8 cellular contexts compared by ENCODE assay signal in the genomic region with DNA sequence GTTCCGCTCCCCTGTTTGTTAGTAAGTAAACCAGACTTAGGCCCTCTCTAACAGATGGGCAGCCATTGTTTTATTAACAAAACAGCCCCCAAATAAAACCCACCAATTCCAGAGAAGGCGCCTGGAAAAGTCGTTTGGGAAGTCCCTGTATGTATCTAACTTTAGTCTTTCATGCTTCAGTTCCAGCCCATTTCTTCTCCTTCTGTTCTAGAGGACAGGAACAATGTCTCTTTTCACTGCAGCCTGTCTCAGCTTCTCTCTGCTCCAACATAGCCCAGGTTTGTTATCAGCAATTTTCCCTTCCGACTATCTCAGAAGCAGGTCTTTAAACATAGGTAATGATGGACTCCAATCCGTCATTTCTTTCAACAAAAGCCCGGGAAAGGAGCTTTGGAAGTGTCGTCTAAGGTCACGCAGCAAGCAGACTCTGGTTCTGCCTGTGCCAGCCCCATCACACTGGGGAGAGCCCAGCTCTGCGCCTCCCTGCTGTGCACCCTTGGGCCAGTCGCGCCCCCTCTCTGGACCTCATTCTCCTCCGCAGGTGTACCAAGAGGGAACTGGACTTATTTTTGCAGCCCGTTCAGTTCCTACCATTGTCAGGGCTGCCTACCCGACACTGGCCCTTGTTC. TPM values are rescaled to one million over a fixed set of nuclear protein-coding genes. Genes with fewer than 3 reads are reported as not detected.
A peak's percentile ranks its signal among the peaks of the same experiment; 100 is the strongest.
DNase-seq lines count a peak whose midpoint lies in the region; TF ChIP-seq lines count a peak whose summit lies in the region.

No MANE protein-coding gene starts in this region.

- H3K23ac ChIP-seq in trophoblast cell (ENCODE audit: low read length), result no peak overlapping the region

- no peak overlapping the region for H2BK5ac ChIP-seq in trophoblast cell (ENCODE audit: low read depth, low read length, poor library complexity)

- H4K20me1 ChIP-seq in OCI-LY3 (ENCODE audit: insufficient read depth, low read length), result peaks cover 13% of the 10 kb centered on the region; the same call in 1 of the 2 replicates

- H3K14ac ChIP-seq in trophoblast cell (ENCODE audit: low read length), result peak overlapping the region; percentile 55

- H3K9me3 ChIP-seq in ES-I3 (ENCODE audit: control insufficient read depth, insufficient read depth, low read length) (no peaks in the 10 kb centered on the region), OCI-LY3 (ENCODE audit: insufficient read depth, low read length) (no peaks in the 10 kb centered on the region), esophagus (ENCODE audit: control insufficient read depth in 2 of 2, insufficient read depth in 1 of 2, low read depth in 1 of 2, low read length in 1 of 2) (no peaks in the 10 kb centered on the region), trophoblast cell (ENCODE audit: insufficient read depth, low read depth, low read length) (no peaks in the 10 kb centered on the region)

- H4K91ac ChIP-seq in trophoblast cell (ENCODE audit: low read depth, low read length), result peak overlapping the region; percentile 60

- H3K36me3 ChIP-seq in ES-I3 (ENCODE audit: insufficient read depth, low read length) (no peaks in the 10 kb centered on the region), OCI-LY3 (replicated peaks; ENCODE audit: low read depth, low read length) (peaks cover 28% of the 10 kb centered on the region), esophagus (ENCODE audit: control insufficient read depth in 2 of 2, insufficient read depth in 2 of 2, low read length in 1 of 2) (no peaks in the 10 kb centered on the region), trophoblast cell (ENCODE audit: control insufficient read depth in 1 of 2, insufficient read depth in 2 of 2, low read length in 2 of 2) (no peaks in the 10 kb centered on the region)

- H3K27me3 ChIP-seq in OCI-LY3 (ENCODE audit: low read depth, low read length), result no peaks in the 10 kb centered on the region
- no peaks in the 10 kb centered on the region for H3K27me3 ChIP-seq in esophagus (ENCODE audit: control insufficient read depth in 1 of 2, insufficient read depth in 2 of 2, low read length in 2 of 2)
- no peaks in the 10 kb centered on the region for H3K27me3 ChIP-seq in trophoblast cell (ENCODE audit: insufficient read depth, low read length)

- H2AFZ ChIP-seq in OCI-LY3 (ENCODE audit: low read depth, low read length) (no peak overlapping the region), trophoblast cell (ENCODE audit: insufficient read depth, low read length, poor library complexity) (peak overlapping the region; percentile 20)

- H3K4me1 ChIP-seq in ES-I3 (ENCODE audit: insufficient read depth, low read length) (peaks cover 25% of the 10 kb centered on the region), OCI-LY3 (ENCODE audit: low read length) (peaks cover 33% of the 10 kb centered on the region), esophagus (ENCODE audit: control insufficient read depth in 2 of 2, insufficient read depth in 2 of 2, low read length in 1 of 2) (peaks cover 0 to 2% of the 10 kb centered on the region in 2 donors), trophoblast cell (ENCODE audit: control insufficient read depth in 1 of 2, insufficient read depth in 2 of 2, low read length in 2 of 2) (peaks cover 24 to 25% of the 10 kb centered on the region in 2 experiments)

- no peak overlapping the region for H2BK120ac ChIP-seq in trophoblast cell (ENCODE audit: insufficient read depth, low read length, poor library complexity)

- H3K4ac ChIP-seq in trophoblast cell (ENCODE audit: low read depth, low read length), result peak overlapping the region; percentile 16

- DNase-seq in trophoblast cell, result no peak
- no peak for DNase-seq in NCI-H2171 treated with DMSO at 0.1 percent for 48 hours (lab: John Stamatoyannopoulos, UW)
- DNase-seq in foreskin melanocyte, result no peak
- DNase-seq in NCI-H345 (lab: John Stamatoyannopoulos, UW), result no peak
- no peak for DNase-seq in DMS153 (lab: John Stamatoyannopoulos, UW)

- no peak overlapping the region for H4K8ac ChIP-seq in trophoblast cell (ENCODE audit: low read depth, low read length)

- no peak overlapping the region for H4K12ac ChIP-seq in trophoblast cell (ENCODE audit: low read depth, low read length)

- H3K4me3 ChIP-seq in OCI-LY3 (ENCODE audit: low read length), result peak overlapping the region; percentile 95
- peak overlapping the region; percentile 68 to 74 for H3K4me3 ChIP-seq in esophagus (ENCODE audit: low read depth in 1 of 2, low read length in 2 of 2)
- H3K4me3 ChIP-seq in trophoblast cell (ENCODE audit: low read depth, low read length), result peak overlapping the region; percentile 53

- peaks cover 10% of the 10 kb centered on the region for H3K79me1 ChIP-seq in trophoblast cell (ENCODE audit: low read length)

- 15 to 19% methylated on average over 14 of the region's 14 CpGs for WGBS in esophagus, 2 donors
- WGBS in trophoblast cell (ENCODE audit: extremely low coverage, insufficient coverage, insufficient read length), result no CpG with 5 or more reads among the region's 14 CpGs

- H3K9ac ChIP-seq in ES-I3 (ENCODE audit: low read depth, low read length) (peak overlapping the region; percentile 64), OCI-LY3 (ENCODE audit: low read length) (peak overlapping the region; percentile 97), trophoblast cell (ENCODE audit: low read length) (no peak overlapping the region)

- H3K27ac ChIP-seq in OCI-LY3 (ENCODE audit: low read length) (peak overlapping the region; percentile 94), esophagus (ENCODE audit: low read depth in 2 of 2, low read length in 1 of 2) (peak overlapping the region; percentile 26 to 89), trophoblast cell (ENCODE audit: low read depth, low read length) (no peak overlapping the region)

- H3K79me2 ChIP-seq in OCI-LY3 (ENCODE audit: low read length) (peaks cover 50% of the 10 kb centered on the region), trophoblast cell (ENCODE audit: control insufficient read depth, insufficient read depth, low read length, poor library complexity) (peaks cover 2% of the 10 kb centered on the region)

- no peak overlapping the region for H2BK12ac ChIP-seq in trophoblast cell (ENCODE audit: low read length)

- H2AK5ac ChIP-seq in trophoblast cell (ENCODE audit: low read length), result no peak overlapping the region

- H3K18ac ChIP-seq in trophoblast cell (ENCODE audit: low read length), result peak overlapping the region; percentile 59

- TF ChIP-seq CTCF in OCI-LY3 (IDR thresholded peaks at IDR 0.05; ENCODE audit: low read depth, low read length), result no peak

- H3K4me2 ChIP-seq in OCI-LY3 (ENCODE audit: low read length), result peak overlapping the region; percentile 97
- H3K4me2 ChIP-seq in trophoblast cell (ENCODE audit: low read length), result peak overlapping the region; percentile 83

RNA-seq across cellular contexts. Expression of a gene that starts 9.6 kb away (rescaled TPM):
- 1 to 10 TPM; 5.8 to 8.3 TPM for polyA plus RNA-seq in esophagus
- 14.4 and 16.0 TPM in 2 replicates for polyA plus RNA-seq in trophoblast cell (2013)
